Comparison of ENCODE assay signal across 8 cellular contexts in the genomic region with DNA sequence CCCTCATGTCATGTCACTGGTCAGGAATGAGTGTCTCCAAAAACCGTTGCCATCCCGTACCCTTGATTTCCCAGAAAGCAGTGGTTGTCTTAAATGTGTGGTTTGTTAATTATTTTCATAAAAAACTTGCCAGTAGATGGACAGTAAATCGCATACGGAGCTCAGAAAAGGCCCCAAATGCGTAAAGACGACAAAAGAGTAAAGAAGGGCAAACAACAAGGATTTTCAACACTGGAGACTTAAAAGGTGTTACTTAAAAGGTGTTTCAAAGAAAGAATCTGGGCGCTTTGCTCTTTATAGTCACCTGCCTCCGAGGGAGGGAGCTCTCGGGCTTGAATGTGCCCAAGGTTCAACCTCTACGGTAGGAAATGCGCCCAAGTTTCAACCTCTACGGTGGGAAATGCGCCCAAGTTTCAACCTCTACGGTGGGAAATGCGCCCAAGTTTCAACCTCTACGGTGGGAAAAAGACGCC. TPM values are rescaled to one million over a fixed set of nuclear protein-coding genes. Genes with fewer than 3 reads are reported as not detected.
DNase-seq lines count a peak whose midpoint lies in the region; ATAC-seq and TF ChIP-seq lines count a peak whose summit lies in the region.

No MANE protein-coding gene starts in this region.

- peak; percentile 44 for TF ChIP-seq CTCF in AG04450 (IDR thresholded peaks at IDR 0.05; ENCODE audit: low read depth, low read length)
- TF ChIP-seq CTCF in astrocyte of the cerebellum (IDR thresholded peaks at IDR 0.05; ENCODE audit: low read depth, low read length, missing control alignments), result peak; percentile 56

- CTCF ChIA-PET in AG04450 (lab: Charles Lee), result interaction anchor here (0.7 to 2.4 kb wide), 21 partner anchors 9 to 1263 kb away, joined by 3 to 14 read pairs (median 3); no protein-coding TSS in a partner anchor

- TF ChIP-seq POLR2A in GM18505 (IDR thresholded peaks at IDR 0.05; ENCODE audit: borderline replicate concordance, extremely low read depth, insufficient read depth, insufficient read length), result no peak

- peak overlapping the region; percentile 76 for H3K9ac ChIP-seq in iPS-18a (ENCODE audit: low read length)

- H3K27ac ChIP-seq in AG04450 (ENCODE audit: low read depth, low read length), result peak overlapping the region; percentile 61
- H3K27ac ChIP-seq in iPS-18a (ENCODE audit: low read length), result peak overlapping the region; percentile 50

- H3K4me3 ChIP-seq in AG04450 (ENCODE audit: low read depth, low read length) (peak overlapping the region; percentile 70), astrocyte of the cerebellum (ENCODE audit: low read depth, low read length) (peak overlapping the region; percentile 70), iPS-18a (ENCODE audit: low read length) (peak overlapping the region; percentile 65), skeletal muscle cell (ENCODE audit: low read depth, low read length) (peak overlapping the region; percentile 66)

- no peaks in the 10 kb centered on the region; the same call in 1 of the 2 replicates for H3K9me3 ChIP-seq in AG04450 (ENCODE audit: control insufficient read depth, insufficient read depth, low read length)
- no peaks in the 10 kb centered on the region for H3K9me3 ChIP-seq in iPS-18a (ENCODE audit: control insufficient read depth, low read depth, low read length)

- no peaks in the 10 kb centered on the region for H3K36me3 ChIP-seq in iPS-18a (ENCODE audit: control insufficient read depth, low read depth, low read length)

- ATAC-seq in GM18505 (IDR thresholded peaks at IDR 0.05; ENCODE audit: unreplicated experiment) (peak; percentile 29), HG02938 (IDR thresholded peaks at IDR 0.05; ENCODE audit: unreplicated experiment) (peak; percentile 25)

- no peak for DNase-seq in AG04450 (ENCODE audit: low read depth, low spot score)
- peak; percentile 64 for DNase-seq in NCI-H2107 treated with DMSO at 0.1 percent for 48 hours (lab: John Stamatoyannopoulos, UW; ENCODE audit: unreplicated experiment)
- DNase-seq in astrocyte of the cerebellum (ENCODE audit: low read depth), result peak; percentile 24
- no peak for DNase-seq in skeletal muscle cell (ENCODE audit: low read depth)
- DNase-seq in NOMO-1 treated with DMSO at 0.1 percent for 48 hours (lab: John Stamatoyannopoulos, UW; ENCODE audit: unreplicated experiment), result no peak

- peaks cover 3% of the 10 kb centered on the region for H3K4me1 ChIP-seq in iPS-18a (ENCODE audit: control insufficient read depth, low read depth, low read length)

- in situ Hi-C loops in astrocyte of the cerebellum (cut with HindIII; ENCODE audit: low sequenced_read_pairs), result no loop called here

- POLR2A ChIA-PET in AG04450 (lab: Yijun Ruan, JAX), result interaction anchor here (1.0 to 1.7 kb wide), 2 partner anchors 12 to 60 kb away, joined by 7 to 15 read pairs; a partner anchor contains a TSS

- no peaks in the 10 kb centered on the region for H3K27me3 ChIP-seq in AG04450 (ENCODE audit: control insufficient read depth, insufficient read depth, low read length)
- no peaks in the 10 kb centered on the region for H3K27me3 ChIP-seq in iPS-18a (ENCODE audit: control insufficient read depth, insufficient read depth, low read length)

RNA-seq across cellular contexts. Expression of a gene that starts 0.7 kb away (rescaled TPM):
- polyA plus RNA-seq in AG04450 (2011; rRNA removed), result 1.1 and 2.1 TPM in 2 replicates
- polyA minus RNA-seq in AG04450 (2011; rRNA and poly(A)+ RNA removed), result 1.4 and 2.2 TPM in 2 replicates

RNA-seq across cellular contexts. Expression of a gene that starts 59.5 kb away (rescaled TPM):
- polyA plus RNA-seq in AG04450 (2011; rRNA removed), result 586 and 673 TPM in 2 replicates
- 569 and 585 TPM in 2 replicates for polyA minus RNA-seq in AG04450 (2011; rRNA and poly(A)+ RNA removed)

Comparison
In these comparisons a context has a peak if more than half of its experiments do, and no peak if none do; other contexts are left out.
1. DNase-seq: peak in NCI-H2107 treated with DMSO at 0.1 percent for 48 hours (single experiment) and astrocyte of the cerebellum (single experiment); none in AG04450 (single experiment), skeletal muscle cell (single experiment) and NOMO-1 treated with DMSO at 0.1 percent for 48 hours (single experiment).
2. Peak in every context shown above with its lines, with median percentiles within 50 percentile points of each other: H3K4me3 ChIP-seq.